Comparison of ENCODE assay signal across 9 cellular contexts in genomic region chr7:70238171-70238575, GRCh38.
A peak's percentile ranks its signal among the peaks of the same experiment; 100 is the strongest.
DNase-seq lines count a peak whose midpoint lies in the region; ATAC-seq and TF ChIP-seq lines count a peak whose summit lies in the region.
"Had no signal": no experiment of that assay in that cellular context is flagged by ENCODE, and none has a peak within 500 bp of the region (broad histone marks: within the 10 kb centered on the region; RNA-seq: fewer than 3 reads in every experiment).

No MANE protein-coding gene starts in this region.

- no peaks in the 10 kb centered on the region for H3K36me3 Mint-ChIP-seq in chondrocyte (ENCODE audit: low read depth)

- no peaks in the 10 kb centered on the region for H3K27me3 Mint-ChIP-seq in chondrocyte (ENCODE audit: low read depth)

- in situ Hi-C loops in GM13976 (cut with MboI; ENCODE audit: low sequenced_read_pairs, unreplicated experiment): no loop called here

- no peaks in the 10 kb centered on the region for H3K9me3 Mint-ChIP-seq in chondrocyte (ENCODE audit: low read depth)

- no peak for TF ChIP-seq CTCF in GM13976 (IDR thresholded peaks at IDR 0.05; ENCODE audit: borderline replicate concordance, control extremely low read depth, extremely low read depth, insufficient read depth, missing control alignments)
- no peak for TF ChIP-seq CTCF in chondrocyte (IDR thresholded peaks at IDR 0.05)

- peak overlapping the region; percentile 26 for H3K4me3 Mint-ChIP-seq in chondrocyte (ENCODE audit: unreplicated experiment)

- peaks cover 10% of the 10 kb centered on the region for H3K4me1 Mint-ChIP-seq in chondrocyte (ENCODE audit: low read depth)

- ATAC-seq in GM21367 (IDR thresholded peaks at IDR 0.05; ENCODE audit: unreplicated experiment) (peak; percentile 98), HG03159 (IDR thresholded peaks at IDR 0.05; ENCODE audit: unreplicated experiment) (peak; percentile 100)

- peak overlapping the region; percentile 23 for H3K27ac Mint-ChIP-seq in chondrocyte (ENCODE audit: unreplicated experiment)

- DNase-seq in GM13976 (ENCODE audit: low spot score) (peak; percentile 51), chondrocyte (ENCODE audit: low spot score) (no peak), midbrain (lab: John Stamatoyannopoulos, UW) (no peak), HUDEP-2 (lab: John Stamatoyannopoulos, UW; ENCODE audit: unreplicated experiment in 76 of 76) (no peak), T-helper 2 cell (no peak)
- no peak for DNase-seq in activated naive CD4-positive, alpha-beta T cell (lab: John Stamatoyannopoulos, UW)
- DNase-seq: KBM-7 had no signal
